In the genomic region with DNA sequence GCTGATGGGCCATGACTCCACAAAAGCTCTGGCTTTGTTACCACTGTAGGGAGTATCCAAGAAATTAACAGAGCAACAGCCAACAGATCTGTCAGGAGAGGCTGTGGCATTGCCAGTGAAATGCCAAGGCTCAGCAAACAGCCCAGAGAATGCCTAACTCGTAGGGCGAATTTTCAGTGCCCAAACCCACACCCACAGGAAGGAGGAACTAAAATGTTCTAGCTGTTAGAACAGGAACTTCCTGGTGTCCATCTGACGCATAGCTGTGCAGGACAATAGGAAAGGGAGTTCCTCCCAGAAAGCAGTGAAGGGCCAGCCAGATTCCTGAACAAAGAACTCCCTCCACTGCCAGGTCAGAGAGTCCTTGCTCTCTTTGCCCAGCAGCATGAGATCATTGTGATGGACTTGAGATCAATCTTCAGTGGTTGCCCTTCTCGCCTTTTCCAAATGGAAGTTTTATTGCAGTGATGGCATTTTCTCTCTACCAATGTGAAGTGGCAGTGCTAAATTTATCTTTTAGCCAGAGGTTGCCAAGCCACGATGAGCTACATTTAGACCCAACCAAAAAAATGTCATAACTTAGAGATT, we compare ENCODE assay signal across 9 cellular contexts.
A peak's percentile ranks its signal among the peaks of the same experiment; 100 is the strongest.
DNase-seq lines count a peak whose midpoint lies in the region; ATAC-seq, FAIRE-seq and TF ChIP-seq lines count a peak whose summit lies in the region.
"Had no signal": no experiment of that assay in that cellular context is flagged by ENCODE, and none has a peak within 500 bp of the region (broad histone marks: within the 10 kb centered on the region; RNA-seq: fewer than 3 reads in every experiment).

No MANE protein-coding gene starts in this region.

- H4K20me1 ChIP-seq in K562 (replicated peaks; ENCODE audit: control insufficient read depth, insufficient read depth, low read length) = no peaks in the 10 kb centered on the region

- in situ Hi-C loops in K562 (cut with MboI) = no loop called here

- H3K79me2 ChIP-seq in K562 (ENCODE audit: control insufficient read depth, insufficient read depth, low read length) = no peaks in the 10 kb centered on the region

- H3K9ac ChIP-seq in K562 (ENCODE audit: insufficient read depth in 1 of 2, low read depth in 2 of 2, low read length in 2 of 2) = no peak overlapping the region

- no peak overlapping the region for H3K4me3 ChIP-seq in K562

- H3K4me2 ChIP-seq in K562 (ENCODE audit: insufficient read depth, low read length) = no peak overlapping the region

- intact Hi-C loops in K562 (cut with micrococcal nuclease) = no loop called here
- intact Hi-C loops in left ventricle myocardium superior (cut with micrococcal nuclease) = no loop called here
- intact Hi-C loops in sciatic nerve (cut with DNase I) = no loop called here

- no peak for TF ChIP-seq RAD21 in K562 (CRISPR knock-in tag; conservative IDR thresholded peaks at IDR 0.05 in 1 of 2, IDR thresholded peaks at IDR 0.05 in 1 of 2)

- no peak for TF ChIP-seq CTCF in K562 (IDR thresholded peaks at IDR 0.05 in 2 of 3, conservative IDR thresholded peaks at IDR 0.05 in 1 of 3; ENCODE audit: insufficient read depth in 2 of 3, low read depth in 1 of 3, low read length in 3 of 3)

- WGBS in K562 (ENCODE audit: insufficient coverage, low coverage, missing lambda C conversion rate) = 0% methylated on average over 5 of the region's 5 CpGs

- no peaks in the 10 kb centered on the region for H3K9me3 ChIP-seq in K562 (replicated peaks; ENCODE audit: control insufficient read depth, insufficient read depth, low read depth, low read length)

- peak; percentile 81 for DNase-seq in GM04503 (ENCODE audit: low read depth)
- DNase-seq in K562 (ENCODE audit: extremely low read depth in 1 of 4, low spot score in 3 of 4) = no peak
- peak; percentile 40 for DNase-seq in left ventricle myocardium superior
- DNase-seq in sciatic nerve (ENCODE audit: low spot score) = no peak
- no peak for DNase-seq in stimulated activated naive CD8-positive, alpha-beta T cell treated with anti-CD3 and anti-CD28 coated beads, Interleukin-15, Interleukin-2, amounts not matched to agents 100 U/mL and 50 U/mL, for 24 hours
- DNase-seq in NCI-H69 (lab: John Stamatoyannopoulos, UW) = no peak
- DNase-seq: brain microvascular endothelial cell had no signal

- CTCF ChIA-PET in K562 (lab: Yijun Ruan, JAX; ENCODE audit: low intra/inter-chr PET ratio) = no interaction called here

- H3K27ac ChIP-seq in K562 (ENCODE audit: extremely low read depth, low read depth, low read length) = no peak overlapping the region
- H3K27ac ChIP-seq: brain microvascular endothelial cell had no signal

- FAIRE-seq in K562 (lab: Jason Lieb, UNC) = no peak

- no peak for ATAC-seq in K562
- ATAC-seq in left ventricle myocardium superior = peak; percentile 80
- ATAC-seq in sciatic nerve = peak; percentile 83
- ATAC-seq in stimulated activated naive CD8-positive, alpha-beta T cell treated with anti-CD3 and anti-CD28 coated beads, Interleukin-15, Interleukin-2, amounts not matched to agents 100 U/mL and 50 U/mL, for 24 hours = no peak
- ATAC-seq in HG02763 (IDR thresholded peaks at IDR 0.05; ENCODE audit: unreplicated experiment) = no peak
- ATAC-seq in HG03095 (IDR thresholded peaks at IDR 0.05; ENCODE audit: unreplicated experiment) = no peak

- POLR2A ChIA-PET in K562 (lab: Yijun Ruan, JAX) = no interaction called here

- H3K9me1 ChIP-seq in K562 (ENCODE audit: control insufficient read depth, insufficient read depth, low read length) = no peaks in the 10 kb centered on the region

- no peaks in the 10 kb centered on the region for H3K27me3 ChIP-seq in K562 (ENCODE audit: control insufficient read depth in 2 of 2, insufficient read depth in 2 of 2, low read length in 2 of 2)
- H3K27me3 ChIP-seq: brain microvascular endothelial cell had no signal

- BruUV-seq in K562 (replicated peaks; lab: Mats Ljungman, UMichigan) = no TSS peak

- no peak for TF ChIP-seq POLR2A in K562 (conservative IDR thresholded peaks at IDR 0.05)

- no peaks in the 10 kb centered on the region for H3K4me1 ChIP-seq in K562 (replicated peaks in 1 of 2; ENCODE audit: control insufficient read depth in 2 of 2, insufficient read depth in 2 of 2, low read length in 2 of 2)

- H3K36me3 ChIP-seq in K562 (ENCODE audit: control insufficient read depth, insufficient read depth, low read length) = no peaks in the 10 kb centered on the region
- H3K36me3 ChIP-seq: brain microvascular endothelial cell had no signal

- H2AFZ ChIP-seq in K562 (ENCODE audit: low read depth, low read length) = no peak overlapping the region

- no peak for TF ChIP-seq EP300 in K562 (IDR thresholded peaks at IDR 0.05; ENCODE audit: low read length)

TF ChIP-seq in K562, 482 proteins besides CTCF, POLR2A, EP300 and RAD21 (continues in another document):
- no peak for TF ChIP-seq CHD2 (IDR thresholded peaks at IDR 0.05; ENCODE audit: low read depth, low read length)
- no peak for TF ChIP-seq E2F5 (CRISPR knock-in tag; IDR thresholded peaks at IDR 0.05)
- TF ChIP-seq, protein P1, sequence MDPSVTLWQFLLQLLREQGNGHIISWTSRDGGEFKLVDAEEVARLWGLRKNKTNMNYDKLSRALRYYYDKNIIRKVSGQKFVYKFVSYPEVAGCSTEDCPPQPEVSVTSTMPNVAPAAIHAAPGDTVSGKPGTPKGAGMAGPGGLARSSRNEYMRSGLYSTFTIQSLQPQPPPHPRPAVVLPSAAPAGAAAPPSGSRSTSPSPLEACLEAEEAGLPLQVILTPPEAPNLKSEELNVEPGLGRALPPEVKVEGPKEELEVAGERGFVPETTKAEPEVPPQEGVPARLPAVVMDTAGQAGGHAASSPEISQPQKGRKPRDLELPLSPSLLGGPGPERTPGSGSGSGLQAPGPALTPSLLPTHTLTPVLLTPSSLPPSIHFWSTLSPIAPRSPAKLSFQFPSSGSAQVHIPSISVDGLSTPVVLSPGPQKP (CRISPR knock-in tag; IDR thresholded peaks at IDR 0.05) = no peak
- TF ChIP-seq RB1 (IDR thresholded peaks at IDR 0.05; ENCODE audit: low read depth) = no peak
- no peak for TF ChIP-seq ZNF586 (CRISPR knock-in tag; conservative IDR thresholded peaks at IDR 0.05)
- TF ChIP-seq ZNF140 (CRISPR knock-in tag; IDR thresholded peaks at IDR 0.05) = no peak
- TF ChIP-seq PML (IDR thresholded peaks at IDR 0.05; ENCODE audit: low read length) = no peak
- peak in 1 of 3 experiments; percentile 70; a peak in 2 of 6 replicates for TF ChIP-seq ZBTB11 (CRISPR knock-in tag; IDR thresholded peaks at IDR 0.05)
- peak; percentile 53 for TF ChIP-seq GABPA (tag; conservative IDR thresholded peaks at IDR 0.05; ENCODE audit: low read depth)
- TF ChIP-seq ZFX (CRISPR knock-in tag; IDR thresholded peaks at IDR 0.05) = no peak
- TF ChIP-seq NRF1 (conservative IDR thresholded peaks at IDR 0.05 in 1 of 2, IDR thresholded peaks at IDR 0.05 in 1 of 2) = no peak
- 0 out of 2 replicates have a peak, but pooled peaks have one; percentile 18 for TF ChIP-seq GABPB1 (CRISPR knock-in tag; IDR thresholded peaks at IDR 0.05)
- TF ChIP-seq, protein P2, sequence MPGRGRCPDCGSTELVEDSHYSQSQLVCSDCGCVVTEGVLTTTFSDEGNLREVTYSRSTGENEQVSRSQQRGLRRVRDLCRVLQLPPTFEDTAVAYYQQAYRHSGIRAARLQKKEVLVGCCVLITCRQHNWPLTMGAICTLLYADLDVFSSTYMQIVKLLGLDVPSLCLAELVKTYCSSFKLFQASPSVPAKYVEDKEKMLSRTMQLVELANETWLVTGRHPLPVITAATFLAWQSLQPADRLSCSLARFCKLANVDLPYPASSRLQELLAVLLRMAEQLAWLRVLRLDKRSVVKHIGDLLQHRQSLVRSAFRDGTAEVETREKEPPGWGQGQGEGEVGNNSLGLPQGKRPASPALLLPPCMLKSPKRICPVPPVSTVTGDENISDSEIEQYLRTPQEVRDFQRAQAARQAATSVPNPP (IDR thresholded peaks at IDR 0.05; ENCODE audit: borderline replicate concordance, insufficient read depth, insufficient read length) = no peak
- no peak for TF ChIP-seq ZNF224 (CRISPR knock-in tag; IDR thresholded peaks at IDR 0.05)
- no peak for TF ChIP-seq ZNF212 (CRISPR knock-in tag; IDR thresholded peaks at IDR 0.05)
- no peak for TF ChIP-seq MCM7 (IDR thresholded peaks at IDR 0.05)
- TF ChIP-seq ZNF274 (IDR thresholded peaks at IDR 0.05; ENCODE audit: borderline replicate concordance, low read depth, low read length) = no peak

Comparison
In these comparisons a context has a peak if more than half of its experiments do, and no peak if none do; other contexts are left out.
1. DNase-seq: peak in GM04503 (single experiment) and left ventricle myocardium superior (single experiment); none in K562 (0 of 4), sciatic nerve (single experiment), stimulated activated naive CD8-positive, alpha-beta T cell treated with anti-CD3 and anti-CD28 coated beads, Interleukin-15, Interleukin-2, amounts not matched to agents 100 U/mL and 50 U/mL, for 24 hours (single experiment) and NCI-H69 (single experiment).
2. ATAC-seq: peak in left ventricle myocardium superior (single experiment) and sciatic nerve (single experiment); none in K562 (single experiment), stimulated activated naive CD8-positive, alpha-beta T cell treated with anti-CD3 and anti-CD28 coated beads, Interleukin-15, Interleukin-2, amounts not matched to agents 100 U/mL and 50 U/mL, for 24 hours (single experiment), HG02763 (single experiment) and HG03095 (single experiment).